In the genomic region with DNA sequence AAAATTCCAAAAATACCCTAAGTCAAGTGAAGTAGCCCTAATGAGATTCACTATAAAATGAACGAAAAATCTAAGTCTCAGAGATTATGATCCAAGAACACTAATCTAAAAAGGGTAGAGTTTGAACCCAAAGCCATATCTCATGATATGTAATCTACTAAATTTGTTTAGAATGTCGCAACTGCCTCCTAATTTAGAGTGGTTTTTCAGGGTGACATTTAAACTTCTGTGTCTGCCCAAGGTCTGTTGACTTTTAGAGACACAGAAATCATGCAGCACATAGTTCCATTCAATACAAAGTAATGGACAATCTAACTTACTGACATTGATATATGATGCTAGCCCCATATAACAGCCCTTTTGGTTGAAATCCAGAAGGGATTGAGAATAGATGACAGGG, we compare ENCODE assay signal across 34 cellular contexts. TPM values are rescaled to one million over a fixed set of nuclear protein-coding genes. Genes with fewer than 3 reads are reported as not detected.
"Had no signal": no experiment of that assay in that cellular context is flagged by ENCODE, and none has a peak within 500 bp of the region (broad histone marks: within the 10 kb centered on the region; RNA-seq: fewer than 3 reads in every experiment).

No MANE protein-coding gene starts in this region.

- ATAC-seq: activated CD8-positive, alpha-beta T cell treated with anti-CD3 and anti-CD28 coated beads for 36 hours; activated naive CD4-positive, alpha-beta T cell treated with anti-CD3 and anti-CD28 coated beads, Interleukin-2, amount 50 U/mL, for 72 hours; activated T-cell treated with anti-CD3 and anti-CD28 coated beads, Interleukin-2, amount 50 U/mL, for 4 hours; activated T-cell treated with anti-CD3 and anti-CD28 coated beads, Interleukin-2, amount 50 U/mL, for 72 hours; activated T-helper 17 cell treated with anti-CD3 and anti-CD28 coated beads, Interleukin-2, amount 50 U/mL, for 72 hours had no signal

- H3K27me3 ChIP-seq: adrenal gland, cardiac muscle cell had no signal

- H3K9me3 ChIP-seq: adrenal gland had no signal

- H3K27ac ChIP-seq: adrenal gland, cardiac muscle cell, VCaP had no signal

- H3K4me3 ChIP-seq: adrenal gland, cardiac muscle cell had no signal

- H3K36me3 ChIP-seq: adrenal gland, cardiac muscle cell had no signal

- H3K4me1 ChIP-seq: adrenal gland had no signal

- DNase-seq: activated B cell treated with CpG ODN at 0.5 μM for 24 hours; activated CD4-positive, alpha-beta memory T cell treated with anti-CD3 and anti-CD28 coated beads for 36 hours; activated CD4-positive, alpha-beta T cell treated with anti-CD3 and anti-CD28 coated beads for 4 hours; activated CD4-positive, alpha-beta T cell treated with anti-CD3 and anti-CD28 coated beads, Interleukin-2, amount 10 ng/mL, durations not matched to agents 24 days and 14 days; activated CD4-positive, alpha-beta T cell treated with anti-CD3 and anti-CD28 coated beads, Interleukin-2, amount 50 U/mL, for 1 hour; activated CD4-positive, alpha-beta T cell treated with anti-CD3 and anti-CD28 coated beads, Interleukin-2, amount 50 U/mL, for 4 hours; activated CD4-positive, CD25-positive, alpha-beta regulatory T cell treated with anti-CD3 and anti-CD28 coated beads, Interleukin-2, amount 50 U/mL, for 72 hours; activated CD8-positive, alpha-beta memory T cell treated with anti-CD3 and anti-CD28 coated beads, Interleukin-2, amount 50 U/mL, for 4 hours; activated CD8-positive, alpha-beta T cell treated with anti-CD3 and anti-CD28 coated beads for 36 hours; activated effector memory CD4-positive, alpha-beta T cell treated with anti-CD3 and anti-CD28 coated beads, Interleukin-2, amount 50 U/mL, for 16 hours; activated gamma-delta T cell treated with Interleukin-2 at 50 U/mL for 16 hours; activated naive CD4-positive, alpha-beta T cell; activated naive CD4-positive, alpha-beta T cell treated with anti-CD3 and anti-CD28 coated beads for 36 hours; activated naive CD4-positive, alpha-beta T cell treated with anti-CD3 and anti-CD28 coated beads, Interleukin-2, amount 50 U/mL, for 16 hours; activated naive CD8-positive, alpha-beta T cell treated with anti-CD3 and anti-CD28 coated beads for 36 hours; activated T-cell treated with anti-CD3 and anti-CD28 coated beads for 4 hours; activated T-cell treated with anti-CD3 and anti-CD28 coated beads, Interleukin-2, amount 50 U/mL, for 1 hour; activated T-cell treated with anti-CD3 and anti-CD28 coated beads, Interleukin-2, amount 50 U/mL, for 4 hours; activated T-cell treated with anti-CD3 and anti-CD28 coated beads, Interleukin-2, amount 50 U/mL, for 72 hours; adrenal gland; amniotic stem cell; aorta; caudate nucleus; cerebellar nuclear complex; T-helper 1 cell; T-helper 2 cell; T-helper 9 cell had no signal

RNA-seq across cellular contexts. Expression of gene FMO3, which starts 28.9 kb away (rescaled TPM):
- total RNA-seq: activated B cell treated with CpG ODN at 0.5 μM for 24 hours; activated CD4-positive, alpha-beta memory T cell treated with anti-CD3 and anti-CD28 coated beads for 36 hours; activated CD4-positive, alpha-beta T cell treated with anti-CD3 and anti-CD28 coated beads, Interleukin-2, amount 10 ng/mL, durations not matched to agents 24 days and 14 days; activated CD8-positive, alpha-beta memory T cell treated with anti-CD3 and anti-CD28 coated beads for 36 hours; activated CD8-positive, alpha-beta T cell treated with anti-CD3 and anti-CD28 coated beads for 36 hours; activated naive CD4-positive, alpha-beta T cell treated with anti-CD3 and anti-CD28 coated beads for 36 hours; activated naive CD4-positive, alpha-beta T cell treated with anti-CD3 and anti-CD28 coated beads, Interleukin-2, amount 50 U/mL, for 72 hours; activated naive CD8-positive, alpha-beta T cell treated with anti-CD3 and anti-CD28 coated beads for 36 hours; activated T-cell treated with anti-CD3 and anti-CD28 coated beads, Interleukin-2, amount 50 U/mL, for 4 hours; activated T-cell treated with anti-CD3 and anti-CD28 coated beads, Interleukin-2, amount 50 U/mL, for 72 hours; activated T-helper 1 cell treated with anti-CD3 and anti-CD28 coated beads, Interleukin-12 subunit alpha, Interleukin-12 subunit beta, Interleukin-2, Interleukin-4 antibody, amounts not matched to agents 30 ng/mL and 10 ng/mL and 1 ng/mL, durations not matched to agents 14 hours and 24 hours and 36 hours; activated T-helper 17 cell treated with anti-CD3 and anti-CD28 coated beads, Interleukin-2, amount 50 U/mL, for 72 hours; bronchial epithelial cell; cardiac muscle cell had no signal
- polyA plus RNA-seq: cardiac muscle cell had no signal
